ENCODE assay signal across 8 cellular contexts in genomic region chr19:40284501-40285352, GRCh38. TPM values are rescaled to one million over a fixed set of nuclear protein-coding genes. Genes with fewer than 3 reads are reported as not detected.
DNase-seq lines count a peak whose midpoint lies in the region; ATAC-seq and TF ChIP-seq lines count a peak whose summit lies in the region.

Gene AKT2, minus strand, starts transcription at chr19:40285345. Its CDS starts 20,078 bp downstream, at chr19:40265267.

- H3K27ac ChIP-seq in endodermal cell (ENCODE audit: low read depth, low read length), result peak within 1 kb of the TSS; percentile 97

- DNase-seq in NCI-H1436 (lab: John Stamatoyannopoulos, UW), result peak; percentile 79
- no peak for DNase-seq in NCI-H1436 treated with DMSO at 0.1 percent for 48 hours (lab: John Stamatoyannopoulos, UW)
- peak; percentile 93 for DNase-seq in NCI-H69 (lab: John Stamatoyannopoulos, UW)
- DNase-seq in endodermal cell, result peak; percentile 95
- no peak for DNase-seq in mucosa of descending colon
- DNase-seq in stimulated activated CD8-positive, alpha-beta memory T cell treated with anti-CD3 and anti-CD28 coated beads, Interleukin-4, amount 100 ng/mL, for 1 hour (ENCODE audit: low read depth in 2 of 2, low spot score in 1 of 2), result peak; percentile 48 to 59

- intact Hi-C loops in mucosa of descending colon (cut with DNase I, micrococcal nuclease), result no loop called here

- peaks cover 44% of the 10 kb centered on the region for H3K4me1 Mint-ChIP-seq in endodermal cell

- CTCF ChIA-PET in activated CD8-positive, alpha-beta memory T cell treated with anti-CD3 and anti-CD28 coated beads for 36 hours (lab: Charles Lee), result interaction anchor here (1.7 kb wide), 1 partner anchor 10 kb away, joined by 4 read pairs; no protein-coding TSS in a partner anchor

- H3K36me3 ChIP-seq in endodermal cell (ENCODE audit: control insufficient read depth, insufficient read depth, low read length), result peaks cover 10% of the 10 kb centered on the region
- no peaks in the 10 kb centered on the region for H3K36me3 ChIP-seq in mucosa of descending colon (ENCODE audit: low read depth)

- no peaks in the 10 kb centered on the region for H3K27me3 ChIP-seq in endodermal cell (ENCODE audit: control insufficient read depth, insufficient read depth, low read length, poor library complexity, severe bottlenecking)

- no peaks in the 10 kb centered on the region for H3K27me3 Mint-ChIP-seq in endodermal cell (ENCODE audit: insufficient read depth)

- 0% methylated on average over 16 to 68 of the region's 84 CpGs for WGBS in endodermal cell (ENCODE audit: insufficient coverage in 1 of 2, insufficient read length in 1 of 2), 2 experiments

- no peaks in the 10 kb centered on the region for H3K36me3 Mint-ChIP-seq in endodermal cell (ENCODE audit: low read depth)

- POLR2A ChIA-PET in activated CD8-positive, alpha-beta memory T cell treated with anti-CD3 and anti-CD28 coated beads for 36 hours (lab: Charles Lee), result interaction anchor here (0.6 to 1.0 kb wide), 2 partner anchors 141 to 221 kb away, joined by 3 to 4 read pairs; partner anchors contain the start of gene SERTAD1

- H3K4me1 ChIP-seq in endodermal cell (ENCODE audit: control insufficient read depth, insufficient read depth, low read length) (peaks cover 10% of the 10 kb centered on the region), mucosa of descending colon (ENCODE audit: low read depth) (peaks cover 34% of the 10 kb centered on the region)

- peak within 1 kb of the TSS; percentile 81 for H3K9ac ChIP-seq in endodermal cell (ENCODE audit: extremely low read depth, low read length, poor library complexity, severe bottlenecking)

- H3K9me3 ChIP-seq in endodermal cell (ENCODE audit: control insufficient read depth, low read length), result no peaks in the 10 kb centered on the region
- no peaks in the 10 kb centered on the region for H3K9me3 ChIP-seq in mucosa of descending colon

- ATAC-seq in HG02885 (IDR thresholded peaks at IDR 0.05; ENCODE audit: poor library complexity, unreplicated experiment) (peak; percentile 31), mucosa of descending colon (peak; percentile 53)

- H3K27ac Mint-ChIP-seq in endodermal cell, result peak within 1 kb of the TSS; percentile 98

- H3K9me3 Mint-ChIP-seq in endodermal cell, result no peaks in the 10 kb centered on the region

- TF ChIP-seq CTCF in endodermal cell (conservative IDR thresholded peaks at IDR 0.05), result peak; percentile 33
- TF ChIP-seq CTCF in mucosa of descending colon (IDR thresholded peaks at IDR 0.05), result no peak

- peak within 1 kb of the TSS; percentile 96 for H3K4me3 Mint-ChIP-seq in endodermal cell

- peak within 1 kb of the TSS; percentile 95 for H3K4me3 ChIP-seq in endodermal cell (ENCODE audit: low read length)
- peak within 1 kb of the TSS; percentile 71 for H3K4me3 ChIP-seq in mucosa of descending colon

RNA-seq across cellular contexts. Expression of gene AKT2, which starts in this region (rescaled TPM):
- total RNA-seq in activated CD8-positive, alpha-beta memory T cell treated with anti-CD3 and anti-CD28 coated beads for 36 hours, result 100 to 1,000 TPM; 128 to 129 TPM
- total RNA-seq in endodermal cell, result 100 to 1,000 TPM; 190 to 208 TPM
- 107 TPM for polyA plus RNA-seq in endodermal cell (2013, experiment 1 of 2)
- 99.8 TPM for polyA plus RNA-seq in endodermal cell (2013, experiment 2 of 2)
- total RNA-seq in mucosa of descending colon, result 100 to 1,000 TPM in 2 of 3 donors, 10 to 100 TPM in 1; 98.4 to 139 (median 103) TPM

Comparison
In these comparisons a context has a peak if more than half of its experiments do, and no peak if none do; other contexts are left out.
1. DNase-seq: peak in NCI-H1436 (single experiment), NCI-H69 (single experiment), endodermal cell (single experiment) and stimulated activated CD8-positive, alpha-beta memory T cell treated with anti-CD3 and anti-CD28 coated beads, Interleukin-4, amount 100 ng/mL, for 1 hour (2 of 2); none in NCI-H1436 treated with DMSO at 0.1 percent for 48 hours (single experiment) and mucosa of descending colon (0 of 3).